ENCODE assay signal across 14 cellular contexts in genomic region chr1:224234017-224234416, GRCh38. TPM values are rescaled to one million over a fixed set of nuclear protein-coding genes. Genes with fewer than 3 reads are reported as not detected.
A peak's percentile ranks its signal among the peaks of the same experiment; 100 is the strongest.
DNase-seq lines count a peak whose midpoint lies in the region; ATAC-seq and TF ChIP-seq lines count a peak whose summit lies in the region.
"Had no signal": no experiment of that assay in that cellular context is flagged by ENCODE, and none has a peak within 500 bp of the region (broad histone marks: within the 10 kb centered on the region; RNA-seq: fewer than 3 reads in every experiment).

No MANE protein-coding gene starts in this region.

- TF ChIP-seq CTCF in chondrocyte (IDR thresholded peaks at IDR 0.05) (no peak), Calu3 (IDR thresholded peaks at IDR 0.05; ENCODE audit: unreplicated experiment) (no peak)

- H3K36me3 Mint-ChIP-seq in activated CD4-positive, alpha-beta T cell treated with anti-CD3 and anti-CD28 coated beads, Interleukin-2, amount 10 ng/mL, durations not matched to agents 7 days and 5 days (ENCODE audit: low read depth): peaks cover 28% of the 10 kb centered on the region
- H3K36me3 Mint-ChIP-seq in chondrocyte (ENCODE audit: low read depth) (peaks cover 22% of the 10 kb centered on the region), Calu3 (ENCODE audit: insufficient read depth, unreplicated experiment) (peaks cover 25% of the 10 kb centered on the region)
- peaks cover 79% of the 10 kb centered on the region for H3K36me3 Mint-ChIP-seq in stimulated activated effector memory CD8-positive, alpha-beta T cell treated with anti-CD3 and anti-CD28 coated beads, Interleukin-12 subunit alpha, Interleukin-12 subunit beta, amount 100 ng/mL, for 72 hours

- no peak overlapping the region for H3K4me3 ChIP-seq in SK-N-MC
- H3K4me3 ChIP-seq: BLaER1 had no signal

- no peak for DNase-seq in activated CD4-positive, alpha-beta T cell treated with anti-CD3 and anti-CD28 coated beads, Interleukin-2, amount 10 ng/mL, durations not matched to agents 7 days and 5 days
- no peak for DNase-seq in activated CD4-positive, alpha-beta T cell treated with anti-CD3 and anti-CD28 coated beads, Interleukin-2, amount 50 U/mL, for 4 hours
- no peak for DNase-seq in SK-N-MC (ENCODE audit: low read depth, low spot score)
- DNase-seq in chondrocyte (ENCODE audit: low spot score): no peak
- DNase-seq in stimulated activated effector memory CD8-positive, alpha-beta T cell treated with anti-CD3 and anti-CD28 coated beads, Interleukin-12 subunit alpha, Interleukin-12 subunit beta, amount 100 ng/mL, for 72 hours (ENCODE audit: low spot score in 2 of 2): no peak
- no peak for DNase-seq in Calu3
- DNase-seq: AML-193, DMS79, HCEC 1CT, HFFc6 had no signal

- ATAC-seq in stimulated activated effector memory CD8-positive, alpha-beta T cell treated with anti-CD3 and anti-CD28 coated beads, Interleukin-12 subunit alpha, Interleukin-12 subunit beta, amount 100 ng/mL, for 72 hours: no peak
- ATAC-seq in HG03097 (IDR thresholded peaks at IDR 0.05; ENCODE audit: low FRiP score, unreplicated experiment) (no peak), HG03175 (IDR thresholded peaks at IDR 0.05; ENCODE audit: unreplicated experiment) (no peak)

- no peak overlapping the region for H3K9ac ChIP-seq in SK-N-MC (ENCODE audit: insufficient read length)
- H3K9ac ChIP-seq: BLaER1 had no signal

- H3K4me1 Mint-ChIP-seq in activated CD4-positive, alpha-beta T cell treated with anti-CD3 and anti-CD28 coated beads, Interleukin-2, amount 10 ng/mL, durations not matched to agents 7 days and 5 days: no peaks in the 10 kb centered on the region
- no peaks in the 10 kb centered on the region for H3K4me1 Mint-ChIP-seq in chondrocyte (ENCODE audit: low read depth)
- H3K4me1 Mint-ChIP-seq in stimulated activated effector memory CD8-positive, alpha-beta T cell treated with anti-CD3 and anti-CD28 coated beads, Interleukin-12 subunit alpha, Interleukin-12 subunit beta, amount 100 ng/mL, for 72 hours: no peaks in the 10 kb centered on the region
- no peaks in the 10 kb centered on the region for H3K4me1 Mint-ChIP-seq in Calu3 (ENCODE audit: low read depth, unreplicated experiment)

- H3K9me3 ChIP-seq in SK-N-MC (ENCODE audit: low read depth, low read length): no peaks in the 10 kb centered on the region
- H3K9me3 ChIP-seq: BLaER1 had no signal

- 0 out of 2 replicates have a peak overlapping the region, but pooled peaks have one; percentile 2 for H3K27ac ChIP-seq in SK-N-MC
- H3K27ac ChIP-seq: 22Rv1, BLaER1 had no signal

- peaks cover 34% of the 10 kb centered on the region for H3K36me3 ChIP-seq in SK-N-MC (ENCODE audit: insufficient read depth, low read length)

- CTCF ChIA-PET in activated CD4-positive, alpha-beta T cell treated with anti-CD3 and anti-CD28 coated beads, Interleukin-2, amount 10 ng/mL, durations not matched to agents 7 days and 5 days (lab: Charles Lee): interaction anchor here (1.1 kb wide), 1 partner anchor 28 kb away, joined by 5 read pairs; no protein-coding TSS in a partner anchor
- CTCF ChIA-PET in Calu3 (lab: Charles Lee): interaction anchor here (0.6 kb wide), 1 partner anchor 10 kb away, joined by 3 read pairs; no protein-coding TSS in a partner anchor

- H3K27me3 Mint-ChIP-seq in activated CD4-positive, alpha-beta T cell treated with anti-CD3 and anti-CD28 coated beads, Interleukin-2, amount 10 ng/mL, durations not matched to agents 7 days and 5 days: no peaks in the 10 kb centered on the region
- H3K27me3 Mint-ChIP-seq in chondrocyte (ENCODE audit: low read depth) (no peaks in the 10 kb centered on the region), Calu3 (ENCODE audit: unreplicated experiment) (no peaks in the 10 kb centered on the region)

- BruUV-seq in Calu3 (replicated peaks; lab: Mats Ljungman, UMichigan): no TSS peak

- POLR2A ChIA-PET in activated CD4-positive, alpha-beta T cell treated with anti-CD3 and anti-CD28 coated beads, Interleukin-2, amount 10 ng/mL, durations not matched to agents 7 days and 5 days (lab: Charles Lee): no interaction called here

- no peak overlapping the region for H3K4me3 Mint-ChIP-seq in activated CD4-positive, alpha-beta T cell treated with anti-CD3 and anti-CD28 coated beads, Interleukin-2, amount 10 ng/mL, durations not matched to agents 7 days and 5 days
- no peak overlapping the region for H3K4me3 Mint-ChIP-seq in chondrocyte (ENCODE audit: unreplicated experiment)
- H3K4me3 Mint-ChIP-seq in stimulated activated effector memory CD8-positive, alpha-beta T cell treated with anti-CD3 and anti-CD28 coated beads, Interleukin-12 subunit alpha, Interleukin-12 subunit beta, amount 100 ng/mL, for 72 hours: no peak overlapping the region
- H3K4me3 Mint-ChIP-seq in Calu3 (ENCODE audit: low read depth, unreplicated experiment): no peak overlapping the region
- H3K4me3 Mint-ChIP-seq: HFFc6 had no signal

- peak overlapping the region; percentile 27 for H3K27ac Mint-ChIP-seq in activated CD4-positive, alpha-beta T cell treated with anti-CD3 and anti-CD28 coated beads, Interleukin-2, amount 10 ng/mL, durations not matched to agents 7 days and 5 days
- H3K27ac Mint-ChIP-seq in chondrocyte (ENCODE audit: unreplicated experiment) (peak overlapping the region; percentile 32), Calu3 (ENCODE audit: unreplicated experiment) (no peak overlapping the region)
- peak overlapping the region; percentile 34 for H3K27ac Mint-ChIP-seq in stimulated activated effector memory CD8-positive, alpha-beta T cell treated with anti-CD3 and anti-CD28 coated beads, Interleukin-12 subunit alpha, Interleukin-12 subunit beta, amount 100 ng/mL, for 72 hours
- H3K27ac Mint-ChIP-seq: HFFc6 had no signal

- no peaks in the 10 kb centered on the region for H3K9me3 Mint-ChIP-seq in activated CD4-positive, alpha-beta T cell treated with anti-CD3 and anti-CD28 coated beads, Interleukin-2, amount 10 ng/mL, durations not matched to agents 7 days and 5 days
- H3K9me3 Mint-ChIP-seq in chondrocyte (ENCODE audit: low read depth) (no peaks in the 10 kb centered on the region), Calu3 (ENCODE audit: low read depth, unreplicated experiment) (no peaks in the 10 kb centered on the region)
- no peaks in the 10 kb centered on the region for H3K9me3 Mint-ChIP-seq in stimulated activated effector memory CD8-positive, alpha-beta T cell treated with anti-CD3 and anti-CD28 coated beads, Interleukin-12 subunit alpha, Interleukin-12 subunit beta, amount 100 ng/mL, for 72 hours
- H3K9me3 Mint-ChIP-seq: HFFc6 had no signal

- intact Hi-C loops in Calu3 (cut with micrococcal nuclease; ENCODE audit: unreplicated experiment): no loop called here

RNA-seq across cellular contexts. Expression of gene DEGS1, which starts 51.0 kb away (rescaled TPM):
- 10 to 100 TPM; 73.9 to 76.9 TPM for total RNA-seq in activated CD4-positive, alpha-beta T cell treated with anti-CD3 and anti-CD28 coated beads, Interleukin-2, amount 10 ng/mL, durations not matched to agents 7 days and 5 days
- 129 to 143 TPM (median 139 TPM) in 3 replicates for total RNA-seq in chondrocyte
- total RNA-seq in Calu3 (2022): 58.1 and 72.5 TPM in 2 replicates
